Comparison of ENCODE assay signal across 21 cellular contexts in genomic region chrX:44036336-44036735, GRCh38.
DNase-seq lines count a peak whose midpoint lies in the region; ATAC-seq, FAIRE-seq and TF ChIP-seq lines count a peak whose summit lies in the region.
"Had no signal": no experiment of that assay in that cellular context is flagged by ENCODE, and none has a peak within 500 bp of the region (broad histone marks: within the 10 kb centered on the region; RNA-seq: fewer than 3 reads in every experiment).

No MANE protein-coding gene starts in this region.

- no peak for FAIRE-seq in GM12892 (lab: Jason Lieb, UNC)

- DNase-seq in SK-N-SH (no peak), amniotic epithelial cell (ENCODE audit: low read depth) (peak; percentile 64), iris pigment epithelial cell (ENCODE audit: low read depth) (peak; percentile 81), GM12892 (ENCODE audit: insufficient read length) (no peak)
- DNase-seq: ACHN; activated CD4-positive, alpha-beta T cell treated with anti-CD3 and anti-CD28 coated beads, Interleukin-2, amount 10 ng/mL, durations not matched to agents 24 days and 14 days; activated naive CD8-positive, alpha-beta T cell treated with anti-CD3 and anti-CD28 coated beads for 36 hours; activated T-cell treated with anti-CD3 and anti-CD28 coated beads, Interleukin-2, amount 50 U/mL, for 1 hour; hypothalamus; Kasumi-1; left ventricle myocardium superior; NCI-H2029; NCI-H748 treated with DMSO at 0.1 percent for 48 hours; right lobe of liver had no signal

- POLR2A ChIA-PET in SK-N-SH (lab: Yijun Ruan, JAX) = no interaction called here

- no peak overlapping the region for H2AFZ ChIP-seq in SK-N-SH (ENCODE audit: low read depth)

- H3K9me3 ChIP-seq in SK-N-SH = no peaks in the 10 kb centered on the region
- H3K9me3 ChIP-seq: right lobe of liver had no signal

- H3K27ac ChIP-seq in SK-N-SH (ENCODE audit: low read depth in 2 of 2, low read length in 1 of 2) = no peak overlapping the region
- H3K27ac ChIP-seq: epithelial cell of prostate, HL-60, right lobe of liver had no signal

- H3K4me1 ChIP-seq in SK-N-SH (ENCODE audit: control insufficient read depth in 1 of 2, insufficient read depth in 2 of 2, low read depth in 1 of 2, low read length in 1 of 2) = peaks cover 0 to 3% of the 10 kb centered on the region in 2 experiments; a peak in 2 of 4 replicates
- H3K4me1 ChIP-seq: right lobe of liver had no signal

- no peak for TF ChIP-seq EP300 in SK-N-SH (IDR thresholded peaks at IDR 0.05; ENCODE audit: borderline replicate concordance in 1 of 2, low read depth in 1 of 2, low read length in 1 of 2)

- no peaks in the 10 kb centered on the region for H3K27me3 ChIP-seq in SK-N-SH (ENCODE audit: insufficient read depth)
- H3K27me3 ChIP-seq: right lobe of liver had no signal

- no peaks in the 10 kb centered on the region for H4K20me1 ChIP-seq in SK-N-SH (ENCODE audit: insufficient read depth)

- TF ChIP-seq POLR2A in GM12892 (IDR thresholded peaks at IDR 0.05; ENCODE audit: low read depth, low read length) (no peak), GM18505 (IDR thresholded peaks at IDR 0.05; ENCODE audit: borderline replicate concordance, extremely low read depth, insufficient read depth, insufficient read length) (no peak)

- no peak for TF ChIP-seq CTCF in SK-N-SH (IDR thresholded peaks at IDR 0.05)

- H3K79me2 ChIP-seq in SK-N-SH (ENCODE audit: insufficient read depth) = no peaks in the 10 kb centered on the region

- H3K9ac ChIP-seq in SK-N-SH = no peak overlapping the region

- no peaks in the 10 kb centered on the region for H3F3A ChIP-seq in SK-N-SH (replicated peaks; ENCODE audit: insufficient read depth)

- no peaks in the 10 kb centered on the region for H3K9me2 ChIP-seq in SK-N-SH

- H3K4me3 ChIP-seq in SK-N-SH (ENCODE audit: low read depth in 2 of 2, low read length in 1 of 2) = no peak overlapping the region
- H3K4me3 ChIP-seq: right lobe of liver had no signal

- TF ChIP-seq RAD21 in SK-N-SH (IDR thresholded peaks at IDR 0.05; ENCODE audit: low read length) = no peak

- H3K4me2 ChIP-seq in SK-N-SH = no peak overlapping the region

- ATAC-seq in SK-N-SH treated with all-trans-retinoic acid at 6 μM for 48 hours (no peak; the same call in 2 of the 3 replicates), HG03095 (IDR thresholded peaks at IDR 0.05; ENCODE audit: unreplicated experiment) (no peak), GM18505 (IDR thresholded peaks at IDR 0.05; ENCODE audit: unreplicated experiment) (no peak), GM21515 (IDR thresholded peaks at IDR 0.05; ENCODE audit: unreplicated experiment) (no peak)
- ATAC-seq: left ventricle myocardium superior; right lobe of liver; stimulated activated effector memory CD8-positive, alpha-beta T cell treated with anti-CD3 and anti-CD28 coated beads, Interleukin-12 subunit alpha, Interleukin-12 subunit beta, amount 100 ng/mL, for 72 hours had no signal

- WGBS in SK-N-SH (ENCODE audit: low lambda C conversion rate) = 18% methylated on average over 3 of the region's 3 CpGs

- CTCF ChIA-PET in SK-N-SH (lab: Yijun Ruan, JAX) = interaction anchor here (1.4 kb wide), 1 partner anchor 9 kb away, joined by 3 read pairs; no protein-coding TSS in a partner anchor

- H3K36me3 ChIP-seq in SK-N-SH (replicated peaks in 1 of 2; ENCODE audit: control insufficient read depth in 1 of 2, insufficient read depth in 2 of 2, low read length in 1 of 2) = no peaks in the 10 kb centered on the region
- H3K36me3 ChIP-seq: right lobe of liver had no signal

TF ChIP-seq in SK-N-SH, 30 proteins besides CTCF, POLR2A, EP300 and RAD21 (continues in another document):
- TF ChIP-seq TCF12 (IDR thresholded peaks at IDR 0.05) (peak; percentile 36; the same call in 1 of the 2 replicates), RCOR1 (IDR thresholded peaks at IDR 0.05; ENCODE audit: low read length) (no peak), NRF1 (IDR thresholded peaks at IDR 0.05; ENCODE audit: low read depth, low read length) (no peak), MAX (IDR thresholded peaks at IDR 0.05; ENCODE audit: low read depth) (no peak), TEAD4 (IDR thresholded peaks at IDR 0.05; ENCODE audit: borderline replicate concordance, insufficient read depth) (no peak; the same call in 1 of the 2 replicates), ZBTB33 (IDR thresholded peaks at IDR 0.05; ENCODE audit: borderline replicate concordance, low read depth) (no peak), GABPA (IDR thresholded peaks at IDR 0.05; ENCODE audit: low read depth) (no peak), PBX3 (IDR thresholded peaks at IDR 0.05) (no peak), GATA2 (CRISPR knock-in tag; IDR thresholded peaks at IDR 0.05) (no peak), JUND (IDR thresholded peaks at IDR 0.05) (0 out of 2 replicates have a peak, but pooled peaks have one; percentile 5)

TF ChIP-seq in SK-N-SH treated with all-trans-retinoic acid at 6 μM for 48 hours, 23 proteins besides CTCF, POLR2A, EP300 and RAD21:
- no peak for TF ChIP-seq ESRRG (CRISPR knock-in tag; IDR thresholded peaks at IDR 0.05)
- TF ChIP-seq PATZ1 (CRISPR knock-in tag; IDR thresholded peaks at IDR 0.05; ENCODE audit: borderline replicate concordance) = no peak
- TF ChIP-seq ARNTL (CRISPR knock-in tag; IDR thresholded peaks at IDR 0.05; ENCODE audit: borderline replicate concordance, low read depth) = no peak
- no peak for TF ChIP-seq ZNF8 (CRISPR knock-in tag; IDR thresholded peaks at IDR 0.05)
- no peak for TF ChIP-seq ZNF70 (CRISPR knock-in tag; IDR thresholded peaks at IDR 0.05)
TF ChIP-seq in SK-N-SH treated with all-trans-retinoic acid at 6 μM for 48 hours: peak in this region for 0.

Comparison
In these comparisons a context has a peak if more than half of its experiments do, and no peak if none do; other contexts are left out.
1. DNase-seq: peak in amniotic epithelial cell (single experiment) and iris pigment epithelial cell (single experiment); none in SK-N-SH (single experiment) and GM12892 (single experiment).